In genomic region chrX:48956728-48957414, GRCh38 we compare ENCODE assay signal across 6 cellular contexts. TPM values are rescaled to one million over a fixed set of nuclear protein-coding genes. Genes with fewer than 3 reads are reported as not detected.
A peak's percentile ranks its signal among the peaks of the same experiment; 100 is the strongest.
DNase-seq lines count a peak whose midpoint lies in the region; ATAC-seq and TF ChIP-seq lines count a peak whose summit lies in the region.

No MANE protein-coding gene starts in this region.

- TF ChIP-seq CTCF in gastrocnemius medialis (IDR thresholded peaks at IDR 0.05 in 4 of 5, conservative IDR thresholded peaks at IDR 0.05 in 1 of 5), result no peak

- H3K36me3 ChIP-seq in SK-N-MC (ENCODE audit: insufficient read depth, low read length) (peaks cover 3% of the 10 kb centered on the region; the same call in 1 of the 2 replicates), gastrocnemius medialis (no peaks in the 10 kb centered on the region)

- H3K9ac ChIP-seq in SK-N-MC (ENCODE audit: insufficient read length), result peak overlapping the region; percentile 88

- TF ChIP-seq POLR2A in gastrocnemius medialis (IDR thresholded peaks at IDR 0.05), result no peak

- H3K4me3 ChIP-seq in SK-N-MC, result peak overlapping the region; percentile 77
- H3K4me3 ChIP-seq in gastrocnemius medialis, result peak overlapping the region; percentile 51 to 68 (median 62)

- H3K4me1 ChIP-seq in gastrocnemius medialis, result peaks cover 12 to 15% of the 10 kb centered on the region in 2 donors

- in situ Hi-C loops in gastrocnemius medialis (cut with MboI; ENCODE audit: low sequenced_read_pairs in 4 of 4), result no loop called here

- DNase-seq in COLO668 (lab: John Stamatoyannopoulos, UW; ENCODE audit: unreplicated experiment) (peak; percentile 15), SK-N-MC (ENCODE audit: low read depth, low spot score) (no peak), gastrocnemius medialis (no peak), NOMO-1 treated with DMSO at 0.1 percent for 48 hours (lab: John Stamatoyannopoulos, UW; ENCODE audit: unreplicated experiment) (no peak)
- peak; percentile 24 for DNase-seq in effector CD8-positive, alpha-beta T cell (lab: John Stamatoyannopoulos, UW)

- no peaks in the 10 kb centered on the region for H3K27me3 ChIP-seq in gastrocnemius medialis

- H3K27ac ChIP-seq in SK-N-MC, result no peak overlapping the region
- peak overlapping the region; percentile 86 to 95 (median 94) for H3K27ac ChIP-seq in gastrocnemius medialis

- H3K9me3 ChIP-seq in SK-N-MC (ENCODE audit: low read depth, low read length) (no peaks in the 10 kb centered on the region), gastrocnemius medialis (no peaks in the 10 kb centered on the region)

- intact Hi-C loops in gastrocnemius medialis (cut with DNase I; ENCODE audit: low total_unique reads), result loop anchor here (2.0 to 5.0 kb wide), 2 partner anchors 38 to 155 kb away; partner anchors contain the start of genes HDAC6 and PIM2

- no peak for ATAC-seq in gastrocnemius medialis
- no peak for ATAC-seq in GM21723 (IDR thresholded peaks at IDR 0.05; ENCODE audit: unreplicated experiment)

RNA-seq across cellular contexts. Expression of gene OTUD5, which starts 0.5 kb away (rescaled TPM):
- total RNA-seq in gastrocnemius medialis, result 10 to 100 TPM; 22.2 to 32.2 (median 28.5) TPM

RNA-seq across cellular contexts. Expression of gene KCND1, which starts 14.8 kb away (rescaled TPM):
- total RNA-seq in gastrocnemius medialis, result 1 to 10 TPM in 1 of 4 donors, under 1 TPM in 3; 0.09 to 1.2 (median 0.77) TPM

RNA-seq across cellular contexts. Expression of gene PIM2, which starts 38.0 kb away (rescaled TPM):
- total RNA-seq in gastrocnemius medialis, result 1 to 10 TPM; 2.3 to 3.5 (median 2.4) TPM

RNA-seq across cellular contexts. Expression of gene GRIPAP1, which starts 45.2 kb away (rescaled TPM):
- total RNA-seq in gastrocnemius medialis, result 10 to 100 TPM in 2 of 4 donors, 1 to 10 TPM in 2; 8.6 to 19.3 (median 10.1) TPM

RNA-seq across cellular contexts. Expression of gene SLC35A2, which starts 45.4 kb away (rescaled TPM):
- total RNA-seq in gastrocnemius medialis, result 10 to 100 TPM; 12.6 to 18.7 (median 18.5) TPM

Comparison
In these comparisons a context has a peak if more than half of its experiments do, and no peak if none do; other contexts are left out.
1. DNase-seq: peak in COLO668 (single experiment) and effector CD8-positive, alpha-beta T cell (single experiment); none in SK-N-MC (single experiment), gastrocnemius medialis (0 of 2) and NOMO-1 treated with DMSO at 0.1 percent for 48 hours (single experiment).